In the genomic region with DNA sequence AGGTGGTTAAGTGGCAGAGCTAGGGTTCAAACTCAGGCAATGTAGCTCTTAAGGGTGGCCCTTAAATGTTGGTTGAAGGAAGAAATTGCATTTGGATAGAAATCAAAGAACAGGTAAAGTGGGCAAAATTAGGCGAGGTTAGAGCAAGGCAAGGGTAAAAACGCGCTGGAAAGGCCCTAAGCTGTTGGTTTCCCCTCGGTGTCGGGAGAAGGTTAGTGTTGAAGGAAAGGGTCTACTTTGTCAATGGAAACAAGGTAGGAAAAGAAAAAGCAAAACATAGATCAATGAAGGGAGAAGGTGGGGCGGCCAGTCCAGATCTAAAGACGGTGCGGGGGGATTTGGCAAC, we compare ENCODE assay signal across 8 cellular contexts. TPM values are rescaled to one million over a fixed set of nuclear protein-coding genes. Genes with fewer than 3 reads are reported as not detected.
DNase-seq lines count a peak whose midpoint lies in the region; ATAC-seq and TF ChIP-seq lines count a peak whose summit lies in the region.

No MANE protein-coding gene starts in this region.

- H3K9me3 ChIP-seq in OCI-LY3 (ENCODE audit: insufficient read depth, low read length) (no peaks in the 10 kb centered on the region), endodermal cell (ENCODE audit: control insufficient read depth, low read length) (no peaks in the 10 kb centered on the region), neural progenitor cell (ENCODE audit: low read depth) (no peaks in the 10 kb centered on the region)

- H3K4me3 ChIP-seq in OCI-LY3 (ENCODE audit: low read length): peak overlapping the region; percentile 93
- peak overlapping the region; percentile 85 for H3K4me3 ChIP-seq in endodermal cell (ENCODE audit: low read length)
- H3K4me3 ChIP-seq in neural progenitor cell: peak overlapping the region; percentile 94

- H3K79me2 ChIP-seq in OCI-LY3 (ENCODE audit: low read length) (peaks cover 70% of the 10 kb centered on the region), neural progenitor cell (ENCODE audit: low read depth) (peaks cover 66% of the 10 kb centered on the region)

- H3K4me2 ChIP-seq in OCI-LY3 (ENCODE audit: low read length) (peak overlapping the region; percentile 74), neural progenitor cell (peak overlapping the region; percentile 95)

- H3K4me1 Mint-ChIP-seq in endodermal cell (peaks cover 14% of the 10 kb centered on the region), neural progenitor cell (peaks cover 19% of the 10 kb centered on the region)

- H3K4me3 Mint-ChIP-seq in endodermal cell: peak overlapping the region; percentile 84
- H3K4me3 Mint-ChIP-seq in neural progenitor cell: peak overlapping the region; percentile 93

- H3K9ac ChIP-seq in OCI-LY3 (ENCODE audit: low read length) (peak overlapping the region; percentile 91), endodermal cell (ENCODE audit: extremely low read depth, low read length, poor library complexity, severe bottlenecking) (peak overlapping the region; percentile 18), neural progenitor cell (peak overlapping the region; percentile 36)

- H3K36me3 Mint-ChIP-seq in endodermal cell (ENCODE audit: low read depth): peaks cover 5% of the 10 kb centered on the region
- peaks cover 2% of the 10 kb centered on the region for H3K36me3 Mint-ChIP-seq in neural progenitor cell

- H3K36me3 ChIP-seq in OCI-LY3 (replicated peaks; ENCODE audit: low read depth, low read length) (peaks cover 15% of the 10 kb centered on the region), endodermal cell (ENCODE audit: control insufficient read depth, insufficient read depth, low read length) (peaks cover 19% of the 10 kb centered on the region), neural progenitor cell (peaks cover 4% of the 10 kb centered on the region)

- H4K20me1 ChIP-seq in OCI-LY3 (ENCODE audit: insufficient read depth, low read length) (peaks cover 36% of the 10 kb centered on the region), neural progenitor cell (ENCODE audit: low read depth) (peaks cover 25% of the 10 kb centered on the region)

- H3K27me3 Mint-ChIP-seq in endodermal cell (ENCODE audit: insufficient read depth): no peaks in the 10 kb centered on the region
- H3K27me3 Mint-ChIP-seq in neural progenitor cell (ENCODE audit: insufficient read depth, low read depth): peaks cover 2% of the 10 kb centered on the region

- peak; percentile 0 for ATAC-seq in GM19438 (IDR thresholded peaks at IDR 0.05; ENCODE audit: low read depth, unreplicated experiment)

- H3K4me1 ChIP-seq in OCI-LY3 (ENCODE audit: low read length) (peaks cover 39% of the 10 kb centered on the region), endodermal cell (ENCODE audit: control insufficient read depth, insufficient read depth, low read length) (peaks cover 7% of the 10 kb centered on the region), neural progenitor cell (peaks cover 12% of the 10 kb centered on the region)

- 1 to 5% methylated on average over 7 to 8 of the region's 8 CpGs for WGBS in endodermal cell (ENCODE audit: insufficient coverage in 1 of 2, insufficient read length in 1 of 2), 2 experiments

- H2AFZ ChIP-seq in OCI-LY3 (ENCODE audit: low read depth, low read length) (peak overlapping the region; percentile 41), neural progenitor cell (replicated peaks) (peak overlapping the region; percentile 95)

- H3K27ac Mint-ChIP-seq in endodermal cell (peak overlapping the region; percentile 65), neural progenitor cell (peak overlapping the region; percentile 21)

- no peak for TF ChIP-seq CTCF in OCI-LY3 (IDR thresholded peaks at IDR 0.05; ENCODE audit: low read depth, low read length)
- no peak for TF ChIP-seq CTCF in endodermal cell (conservative IDR thresholded peaks at IDR 0.05)
- no peak for TF ChIP-seq CTCF in neural progenitor cell (IDR thresholded peaks at IDR 0.05)

- no peaks in the 10 kb centered on the region for H3F3A ChIP-seq in neural progenitor cell (ENCODE audit: low read depth)

- DNase-seq in endodermal cell (no peak), neural progenitor cell (ENCODE audit: low spot score) (no peak), DMS153 treated with DMSO at 0.1 percent for 48 hours (lab: John Stamatoyannopoulos, UW; ENCODE audit: unreplicated experiment) (no peak), DMS114 treated with DMSO at 0.1 percent for 48 hours (lab: John Stamatoyannopoulos, UW; ENCODE audit: unreplicated experiment) (no peak), ecto neural progenitor cell (ENCODE audit: low spot score) (no peak), CD1c-positive myeloid dendritic cell (ENCODE audit: extremely low spot score) (no peak)

- H3K27ac ChIP-seq in OCI-LY3 (ENCODE audit: low read length) (no peak overlapping the region), endodermal cell (ENCODE audit: low read depth, low read length) (no peak overlapping the region), neural progenitor cell (no peak overlapping the region)

- H3K27me3 ChIP-seq in OCI-LY3 (ENCODE audit: low read depth, low read length) (no peaks in the 10 kb centered on the region), endodermal cell (ENCODE audit: control insufficient read depth, insufficient read depth, low read length, poor library complexity, severe bottlenecking) (no peaks in the 10 kb centered on the region), neural progenitor cell (no peaks in the 10 kb centered on the region)

- H3K9me3 Mint-ChIP-seq in endodermal cell (no peaks in the 10 kb centered on the region), neural progenitor cell (no peaks in the 10 kb centered on the region)

RNA-seq across cellular contexts. Expression of a gene that starts 0.4 kb away (rescaled TPM):
- total RNA-seq in endodermal cell: 1 to 10 TPM; 6.6 to 8.5 TPM
- 13.6 TPM for polyA plus RNA-seq in endodermal cell (2013, experiment 1 of 2)
- polyA plus RNA-seq in endodermal cell (2013, experiment 2 of 2): 14.4 TPM
- 25.2 and 32.2 TPM in 2 replicates for total RNA-seq in neural progenitor cell (ENCODE audit: low replicate concordance)

RNA-seq across cellular contexts. Expression of a gene that starts 0.5 kb away (rescaled TPM):
- total RNA-seq in endodermal cell (10 to 100 TPM; 40.6 to 47.0 TPM), neural progenitor cell (ENCODE audit: low replicate concordance) (53.5 and 54.5 TPM in 2 replicates)
- polyA plus RNA-seq in endodermal cell (2013, experiment 1 of 2): 29.7 TPM
- 23.1 TPM for polyA plus RNA-seq in endodermal cell (2013, experiment 2 of 2)

RNA-seq across cellular contexts. Expression of a gene that starts 17.5 kb away (rescaled TPM):
- under 1 TPM; 0.80 to 0.88 TPM for total RNA-seq in endodermal cell
- 1.9 TPM for polyA plus RNA-seq in endodermal cell (2013, experiment 1 of 2)
- 1.3 TPM for polyA plus RNA-seq in endodermal cell (2013, experiment 2 of 2)
- 0.22 TPM in 1 of 2 replicates, not detected in the other for total RNA-seq in neural progenitor cell (ENCODE audit: low replicate concordance)

Comparison
In these comparisons a context has a peak if more than half of its experiments do, and no peak if none do; other contexts are left out.
1. H3K9ac ChIP-seq: peak in every context shown above with its lines; median percentile 91 in OCI-LY3; 36 in neural progenitor cell; 18 in endodermal cell.